18 cellular contexts compared by ENCODE assay signal in genomic region chr4:101357751-101358150, GRCh38. TPM values are rescaled to one million over a fixed set of nuclear protein-coding genes. Genes with fewer than 3 reads are reported as not detected.
A peak's percentile ranks its signal among the peaks of the same experiment; 100 is the strongest.
DNase-seq lines count a peak whose midpoint lies in the region; ATAC-seq, FAIRE-seq and TF ChIP-seq lines count a peak whose summit lies in the region.
"Had no signal": no experiment of that assay in that cellular context is flagged by ENCODE, and none has a peak within 500 bp of the region (broad histone marks: within the 10 kb centered on the region; RNA-seq: fewer than 3 reads in every experiment).

No MANE protein-coding gene starts in this region.

- intact Hi-C loops in MCF 10A (cut with micrococcal nuclease) = no loop called here
- intact Hi-C loops in breast epithelium (cut with DNase I; ENCODE audit: low total_unique reads) = loop anchor here (10.0 kb wide), 1 partner anchor 573 kb away; no protein-coding TSS in a partner anchor

- peak; percentile 23 for FAIRE-seq in urothelium cell line (lab: Jason Lieb, UNC)
- FAIRE-seq: GM18507 had no signal

- H3K36me3 Mint-ChIP-seq in MCF 10A (ENCODE audit: insufficient read depth, unreplicated experiment) (no peaks in the 10 kb centered on the region), glutamatergic neuron (ENCODE audit: unreplicated experiment) (no peaks in the 10 kb centered on the region)
- H3K36me3 Mint-ChIP-seq: CD4-positive, CD25-positive, alpha-beta regulatory T cell had no signal

- H3K4me1 ChIP-seq in breast epithelium = no peaks in the 10 kb centered on the region
- H3K4me1 ChIP-seq: thyroid gland had no signal

- no TSS peak for BruUV-seq in MCF 10A (replicated peaks; lab: Mats Ljungman, UMichigan)

- H3K4me1 Mint-ChIP-seq in MCF 10A (ENCODE audit: insufficient read depth, unreplicated experiment) (peaks cover 36% of the 10 kb centered on the region), glutamatergic neuron (ENCODE audit: low read depth, unreplicated experiment) (no peaks in the 10 kb centered on the region)
- H3K4me1 Mint-ChIP-seq: activated T-helper 17 cell treated with anti-CD3 and anti-CD28 coated beads, Interleukin-2, amount 50 U/mL, for 72 hours; CD4-positive, CD25-positive, alpha-beta regulatory T cell had no signal

- no peak for DNase-seq in MCF 10A (ENCODE audit: unreplicated experiment)
- no peak for DNase-seq in breast epithelium (ENCODE audit: low spot score in 2 of 2)
- peak; percentile 38 for DNase-seq in fibroblast of villous mesenchyme (ENCODE audit: low read depth)
- DNase-seq in urothelium cell line (ENCODE audit: low spot score) = peak; percentile 40
- no peak for DNase-seq in activated effector memory CD4-positive, alpha-beta T cell treated with anti-CD3 and anti-CD28 coated beads, Interleukin-2, amount 50 U/mL, for 16 hours
- DNase-seq in glutamatergic neuron = no peak
- DNase-seq: CD4-positive, CD25-positive, alpha-beta regulatory T cell; cerebellar nuclear complex; DMS79; effector memory CD8-positive, alpha-beta T cell; left ventricle myocardium superior; NCI-H69; thyroid gland had no signal

- H3K27me3 ChIP-seq in breast epithelium = no peaks in the 10 kb centered on the region
- H3K27me3 ChIP-seq: thyroid gland had no signal

- H3K9me3 Mint-ChIP-seq in MCF 10A (ENCODE audit: unreplicated experiment) (no peaks in the 10 kb centered on the region), glutamatergic neuron (ENCODE audit: unreplicated experiment) (no peaks in the 10 kb centered on the region)
- H3K9me3 Mint-ChIP-seq: activated T-helper 17 cell treated with anti-CD3 and anti-CD28 coated beads, Interleukin-2, amount 50 U/mL, for 72 hours; effector memory CD8-positive, alpha-beta T cell had no signal

- no peak overlapping the region for H3K27ac ChIP-seq in breast epithelium
- H3K27ac ChIP-seq: 22Rv1, thyroid gland had no signal

- POLR2A ChIA-PET in MCF 10A (lab: Yijun Ruan, JAX) = interaction anchor here (1.0 to 3.7 kb wide), 4 partner anchors 9 to 341 kb away, joined by 3 to 49 read pairs (median 8); partner anchors contain the start of gene PPP3CA

- CTCF ChIA-PET in MCF 10A (lab: Yijun Ruan, JAX) = interaction anchor here (0.6 kb wide), 1 partner anchor 267 kb away, joined by 3 read pairs; no protein-coding TSS in a partner anchor

- no peak overlapping the region for H3K4me3 Mint-ChIP-seq in MCF 10A (ENCODE audit: unreplicated experiment)
- H3K4me3 Mint-ChIP-seq in glutamatergic neuron (ENCODE audit: unreplicated experiment) = no peak overlapping the region
- H3K4me3 Mint-ChIP-seq: activated T-helper 17 cell treated with anti-CD3 and anti-CD28 coated beads, Interleukin-2, amount 50 U/mL, for 72 hours; CD4-positive, CD25-positive, alpha-beta regulatory T cell; effector memory CD8-positive, alpha-beta T cell had no signal

- TF ChIP-seq CTCF in MCF 10A (IDR thresholded peaks at IDR 0.05; ENCODE audit: unreplicated experiment) (no peak), breast epithelium (IDR thresholded peaks at IDR 0.05) (no peak), fibroblast of villous mesenchyme (IDR thresholded peaks at IDR 0.05; ENCODE audit: insufficient read depth, low read depth, low read length) (no peak), glutamatergic neuron (IDR thresholded peaks at IDR 0.05; ENCODE audit: partially characterized antibody, unreplicated experiment) (no peak)

- H3K9me3 ChIP-seq in breast epithelium = no peaks in the 10 kb centered on the region
- H3K9me3 ChIP-seq: thyroid gland had no signal

- TF ChIP-seq POLR2A in breast epithelium (IDR thresholded peaks at IDR 0.05) = no peak

- H3K27ac Mint-ChIP-seq in MCF 10A (ENCODE audit: low read depth, unreplicated experiment) (peak overlapping the region; percentile 87), glutamatergic neuron (ENCODE audit: unreplicated experiment) (no peak overlapping the region)
- H3K27ac Mint-ChIP-seq: activated T-helper 17 cell treated with anti-CD3 and anti-CD28 coated beads, Interleukin-2, amount 50 U/mL, for 72 hours; CD4-positive, CD25-positive, alpha-beta regulatory T cell; effector memory CD8-positive, alpha-beta T cell had no signal

- H3K27me3 Mint-ChIP-seq in MCF 10A (ENCODE audit: insufficient read depth, unreplicated experiment) = no peaks in the 10 kb centered on the region
- no peaks in the 10 kb centered on the region for H3K27me3 Mint-ChIP-seq in glutamatergic neuron (ENCODE audit: unreplicated experiment)

- ATAC-seq in SK-N-SH treated with all-trans-retinoic acid at 6 μM for 48 hours = peak; percentile 56
- no peak for ATAC-seq in GM18873 (IDR thresholded peaks at IDR 0.05; ENCODE audit: low FRiP score, unreplicated experiment)
- ATAC-seq: activated T-helper 17 cell treated with anti-CD3 and anti-CD28 coated beads, Interleukin-2, amount 50 U/mL, for 72 hours; effector memory CD8-positive, alpha-beta T cell; left ventricle myocardium superior had no signal

- H3K36me3 ChIP-seq in breast epithelium = no peaks in the 10 kb centered on the region
- H3K36me3 ChIP-seq: thyroid gland had no signal

- H3K4me3 ChIP-seq in breast epithelium (no peak overlapping the region), fibroblast of villous mesenchyme (ENCODE audit: low read depth, low read length) (no peak overlapping the region)
- H3K4me3 ChIP-seq: thyroid gland had no signal

TF ChIP-seq in SK-N-SH treated with all-trans-retinoic acid at 6 μM for 48 hours, 23 proteins besides CTCF, POLR2A, EP300 and RAD21:
- TF ChIP-seq SNAI2 (CRISPR knock-in tag; IDR thresholded peaks at IDR 0.05) (no peak), ZNF565 (CRISPR knock-in tag; conservative IDR thresholded peaks at IDR 0.05; ENCODE audit: low read depth) (no peak), PATZ1 (CRISPR knock-in tag; IDR thresholded peaks at IDR 0.05; ENCODE audit: borderline replicate concordance) (no peak), POU6F1 (CRISPR knock-in tag; IDR thresholded peaks at IDR 0.05; ENCODE audit: borderline replicate concordance, low read depth) (no peak), GLIS3 (CRISPR knock-in tag; IDR thresholded peaks at IDR 0.05) (no peak), ZNF70 (CRISPR knock-in tag; IDR thresholded peaks at IDR 0.05) (no peak), ZC3H10 (CRISPR knock-in tag; IDR thresholded peaks at IDR 0.05) (no peak), BACH2 (CRISPR knock-in tag; IDR thresholded peaks at IDR 0.05; ENCODE audit: borderline replicate concordance) (no peak), TSHZ2 (CRISPR knock-in tag; IDR thresholded peaks at IDR 0.05) (no peak)

RNA-seq across cellular contexts. Expression of gene PPP3CA, which starts 10.4 kb away (rescaled TPM):
- total RNA-seq in MCF 10A (2022) (53.7 and 73.0 TPM in 2 replicates), breast epithelium (10 to 100 TPM; 32.4 to 59.6 (median 47.8) TPM), fibroblast of villous mesenchyme (47.9 and 54.8 TPM in 2 replicates), glutamatergic neuron (ENCODE audit: unreplicated experiment) (29.9 TPM)

Comparison
In these comparisons a context has a peak if more than half of its experiments do, and no peak if none do; other contexts are left out.
1. DNase-seq: peak in fibroblast of villous mesenchyme (single experiment) and urothelium cell line (single experiment); none in MCF 10A (single experiment), breast epithelium (0 of 2), activated effector memory CD4-positive, alpha-beta T cell treated with anti-CD3 and anti-CD28 coated beads, Interleukin-2, amount 50 U/mL, for 16 hours (single experiment) and glutamatergic neuron (single experiment).